ENCODE assay signal across 1 cellular context in genomic region chr5:143908959-143909358, GRCh38.
TF ChIP-seq lines count a peak whose summit lies in the region.

No MANE protein-coding gene starts in this region.

TF ChIP-seq in HepG2, 621 proteins besides CTCF, POLR2A, EP300 and RAD21 (continued from another document):
- TF ChIP-seq MXD3 (CRISPR knock-in tag; IDR thresholded peaks at IDR 0.05) (no peak), MAFF (IDR thresholded peaks at IDR 0.05; ENCODE audit: low read depth, low read length) (peak; percentile 69)
